In genomic region chr19:11130824-11131455, GRCh38 we compare ENCODE assay signal across 9 cellular contexts. TPM values are rescaled to one million over a fixed set of nuclear protein-coding genes. Genes with fewer than 3 reads are reported as not detected.
DNase-seq lines count a peak whose midpoint lies in the region; ATAC-seq, FAIRE-seq and TF ChIP-seq lines count a peak whose summit lies in the region.
"Had no signal": no experiment of that assay in that cellular context is flagged by ENCODE, and none has a peak within 500 bp of the region (broad histone marks: within the 10 kb centered on the region; RNA-seq: fewer than 3 reads in every experiment).

No MANE protein-coding gene starts in this region.

- H3K4me1 ChIP-seq in prostate gland (replicated peaks) = no peaks in the 10 kb centered on the region

- intact Hi-C loops in Right ventricle myocardium superior (cut with DNase I) = no loop called here
- intact Hi-C loops in prostate gland (cut with DNase I) = loop anchor here (2.0 kb wide), 1 partner anchor 94 kb away; no protein-coding TSS in a partner anchor

- TF ChIP-seq CTCF in prostate gland (IDR thresholded peaks at IDR 0.05) = peak; percentile 68 to 94 (median 78)

- H3K9me3 Mint-ChIP-seq in activated naive CD8-positive, alpha-beta T cell treated with anti-CD3 and anti-CD28 coated beads, Interleukin-2, amount 10 ng/mL, durations not matched to agents 7 days and 5 days = no peaks in the 10 kb centered on the region
- H3K9me3 Mint-ChIP-seq: activated naive CD4-positive, alpha-beta T cell treated with anti-CD3 and anti-CD28 coated beads, Interleukin-2, amount 50 U/mL, for 24 hours had no signal

- DNase-seq in DMS153 (lab: John Stamatoyannopoulos, UW) (peak; percentile 2), LoVo (ENCODE audit: low spot score) (peak; percentile 61), SKM-1 (lab: John Stamatoyannopoulos, UW; ENCODE audit: unreplicated experiment) (peak; percentile 84), Right ventricle myocardium superior (peak; percentile 89), prostate gland (ENCODE audit: low spot score) (peak; percentile 70), urothelium cell line (ENCODE audit: low spot score) (peak; percentile 56)
- DNase-seq in activated naive CD8-positive, alpha-beta T cell treated with anti-CD3 and anti-CD28 coated beads, Interleukin-2, amount 10 ng/mL, durations not matched to agents 7 days and 5 days = peak; percentile 75

- no peak for TF ChIP-seq POLR2A in prostate gland (IDR thresholded peaks at IDR 0.05)

- H3K9me3 ChIP-seq in prostate gland = no peaks in the 10 kb centered on the region

- peak; percentile 72 for ATAC-seq in activated naive CD8-positive, alpha-beta T cell treated with anti-CD3 and anti-CD28 coated beads, Interleukin-2, amount 10 ng/mL, durations not matched to agents 7 days and 5 days (ENCODE audit: low read depth)
- peak; percentile 87 for ATAC-seq in Right ventricle myocardium superior (ENCODE audit: poor library complexity)
- no peak for ATAC-seq in HG03460 (IDR thresholded peaks at IDR 0.05; ENCODE audit: unreplicated experiment)

- H3K36me3 ChIP-seq in prostate gland = no peaks in the 10 kb centered on the region

- no peak overlapping the region for H3K4me3 ChIP-seq in prostate gland

- WGBS in prostate gland = 43% methylated on average over 19 of the region's 19 CpGs

- peaks cover 3% of the 10 kb centered on the region for H3K4me1 Mint-ChIP-seq in activated naive CD8-positive, alpha-beta T cell treated with anti-CD3 and anti-CD28 coated beads, Interleukin-2, amount 10 ng/mL, durations not matched to agents 7 days and 5 days
- H3K4me1 Mint-ChIP-seq: activated naive CD4-positive, alpha-beta T cell treated with anti-CD3 and anti-CD28 coated beads, Interleukin-2, amount 50 U/mL, for 24 hours had no signal

- no peaks in the 10 kb centered on the region for H3K27me3 Mint-ChIP-seq in activated naive CD8-positive, alpha-beta T cell treated with anti-CD3 and anti-CD28 coated beads, Interleukin-2, amount 10 ng/mL, durations not matched to agents 7 days and 5 days
- H3K27me3 Mint-ChIP-seq: activated naive CD4-positive, alpha-beta T cell treated with anti-CD3 and anti-CD28 coated beads, Interleukin-2, amount 50 U/mL, for 24 hours had no signal

- no peak overlapping the region for H3K27ac Mint-ChIP-seq in activated naive CD8-positive, alpha-beta T cell treated with anti-CD3 and anti-CD28 coated beads, Interleukin-2, amount 10 ng/mL, durations not matched to agents 7 days and 5 days
- H3K27ac Mint-ChIP-seq: activated naive CD4-positive, alpha-beta T cell treated with anti-CD3 and anti-CD28 coated beads, Interleukin-2, amount 50 U/mL, for 24 hours had no signal

- H3K4me3 Mint-ChIP-seq in activated naive CD8-positive, alpha-beta T cell treated with anti-CD3 and anti-CD28 coated beads, Interleukin-2, amount 10 ng/mL, durations not matched to agents 7 days and 5 days = no peak overlapping the region
- H3K4me3 Mint-ChIP-seq: activated naive CD4-positive, alpha-beta T cell treated with anti-CD3 and anti-CD28 coated beads, Interleukin-2, amount 50 U/mL, for 24 hours had no signal

- H3K27ac ChIP-seq in prostate gland = peak overlapping the region in 1 of 2 donors; percentile 25

- POLR2A ChIA-PET in activated naive CD8-positive, alpha-beta T cell treated with anti-CD3 and anti-CD28 coated beads, Interleukin-2, amount 10 ng/mL, durations not matched to agents 7 days and 5 days (lab: Charles Lee) = no interaction called here

- no peak for FAIRE-seq in urothelium cell line (lab: Jason Lieb, UNC)

- no peaks in the 10 kb centered on the region for H3K27me3 ChIP-seq in prostate gland (replicated peaks; ENCODE audit: insufficient read depth)

- H3K36me3 Mint-ChIP-seq in activated naive CD8-positive, alpha-beta T cell treated with anti-CD3 and anti-CD28 coated beads, Interleukin-2, amount 10 ng/mL, durations not matched to agents 7 days and 5 days = peaks cover 41% of the 10 kb centered on the region

RNA-seq across cellular contexts. Expression of gene SPC24, which starts 24.6 kb away (rescaled TPM):
- 10 to 100 TPM; 63.0 to 65.4 TPM for total RNA-seq in activated naive CD8-positive, alpha-beta T cell treated with anti-CD3 and anti-CD28 coated beads, Interleukin-2, amount 10 ng/mL, durations not matched to agents 7 days and 5 days
- total RNA-seq in Right ventricle myocardium superior (6.7 TPM), prostate gland (1 to 10 TPM in 1 of 2 donors, under 1 TPM in 1; 0.73 to 5.0 TPM)

RNA-seq across cellular contexts. Expression of gene LDLR, which starts 41.7 kb away (rescaled TPM):
- total RNA-seq in activated naive CD8-positive, alpha-beta T cell treated with anti-CD3 and anti-CD28 coated beads, Interleukin-2, amount 10 ng/mL, durations not matched to agents 7 days and 5 days = 10 to 100 TPM; 83.8 to 84.8 TPM
- total RNA-seq in Right ventricle myocardium superior = 9.8 TPM
- total RNA-seq in prostate gland = 10 to 100 TPM; 17.4 to 41.5 TPM

Comparison
In these comparisons a context has a peak if more than half of its experiments do, and no peak if none do; other contexts are left out.
1. DNase-seq: peak in every context shown above with its lines; median percentile 89 in Right ventricle myocardium superior; 84 in SKM-1; 75 in activated naive CD8-positive, alpha-beta T cell treated with anti-CD3 and anti-CD28 coated beads, Interleukin-2, amount 10 ng/mL, durations not matched to agents 7 days and 5 days; 70 in prostate gland; 61 in LoVo; 56 in urothelium cell line; 2 in DMS153.